24 cellular contexts compared by ENCODE assay signal in the genomic region with DNA sequence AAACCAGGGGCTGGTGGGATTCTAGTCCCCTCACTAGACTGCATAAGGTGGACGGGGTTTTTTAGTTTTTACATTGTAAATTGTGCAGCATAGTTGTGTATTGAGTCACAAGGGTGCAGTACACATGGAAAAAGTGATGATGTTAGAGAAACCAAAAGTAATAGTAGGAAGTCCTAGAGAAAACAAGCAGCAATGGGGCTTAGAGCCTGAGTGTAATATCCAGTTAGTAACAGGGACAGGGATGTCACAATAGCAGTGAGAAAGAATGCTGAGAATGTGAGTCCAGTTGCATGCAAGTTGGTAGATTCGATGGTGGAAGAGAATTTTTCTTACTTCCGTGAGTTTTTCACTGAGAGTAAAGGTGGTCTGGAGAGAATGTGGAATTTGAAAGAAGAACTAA.
DNase-seq lines count a peak whose midpoint lies in the region; ATAC-seq and TF ChIP-seq lines count a peak whose summit lies in the region.
"Had no signal": no experiment of that assay in that cellular context is flagged by ENCODE, and none has a peak within 500 bp of the region (broad histone marks: within the 10 kb centered on the region; RNA-seq: fewer than 3 reads in every experiment).

No MANE protein-coding gene starts in this region.

- no peaks in the 10 kb centered on the region for H3K9me3 ChIP-seq in IMR-90 (ENCODE audit: control insufficient read depth, insufficient read depth, low read length)
- H3K9me3 ChIP-seq: adrenal gland had no signal

- no peak overlapping the region for H4K91ac ChIP-seq in IMR-90 (ENCODE audit: insufficient read depth, low read depth, low read length)

- H3K4ac ChIP-seq in IMR-90 (ENCODE audit: low read depth, low read length), result no peak overlapping the region

- no peak overlapping the region for H3K4me2 ChIP-seq in IMR-90 (ENCODE audit: low read depth, low read length)

- no peak overlapping the region for H2BK20ac ChIP-seq in IMR-90 (ENCODE audit: low read depth, low read length)

- H3K9me1 ChIP-seq in IMR-90 (ENCODE audit: insufficient read depth, low read length), result no peaks in the 10 kb centered on the region

- H2AK9ac ChIP-seq in IMR-90 (replicated peaks; ENCODE audit: low read depth, low read length, poor library complexity), result no peak overlapping the region

- no peak overlapping the region for H3K56ac ChIP-seq in IMR-90 (ENCODE audit: extremely low read depth, insufficient read depth, low read length)

- H3K27ac ChIP-seq in IMR-90 (ENCODE audit: insufficient read depth, low read length), result no peak overlapping the region
- H3K27ac ChIP-seq: adrenal gland, dorsolateral prefrontal cortex, epithelial cell of prostate had no signal

- intact Hi-C loops in IMR-90 (cut with micrococcal nuclease), result no loop called here

- H3K27ac Mint-ChIP-seq in neural crest cell (ENCODE audit: unreplicated experiment), result peak overlapping the region; percentile 5
- H3K27ac Mint-ChIP-seq: activated CD4-positive, alpha-beta memory T cell treated with anti-CD3 and anti-CD28 coated beads, Interleukin-2, amount 10 ng/mL, durations not matched to agents 7 days and 5 days had no signal

- H2AFZ ChIP-seq in IMR-90 (replicated peaks; ENCODE audit: low read length, poor library complexity), result no peak overlapping the region

- peaks cover 5% of the 10 kb centered on the region for H3K9me3 Mint-ChIP-seq in neural crest cell

- H2AK5ac ChIP-seq in IMR-90 (ENCODE audit: low read depth, low read length), result no peak overlapping the region

- H3K4me3 ChIP-seq in IMR-90 (ENCODE audit: insufficient read depth, low read depth, low read length) (no peak overlapping the region), epithelial cell of esophagus (ENCODE audit: low read length) (no peak overlapping the region)
- H3K4me3 ChIP-seq: adrenal gland, dorsolateral prefrontal cortex, lung had no signal

- ATAC-seq in IMR-90 (ENCODE audit: low read depth), result no peak
- no peak for ATAC-seq in GM19467 (IDR thresholded peaks at IDR 0.05; ENCODE audit: unreplicated experiment)

- peaks cover 11% of the 10 kb centered on the region for H3K4me1 Mint-ChIP-seq in neural crest cell
- H3K4me1 Mint-ChIP-seq: activated CD4-positive, alpha-beta memory T cell treated with anti-CD3 and anti-CD28 coated beads, Interleukin-2, amount 10 ng/mL, durations not matched to agents 7 days and 5 days had no signal

- no peak overlapping the region for H3K4me3 Mint-ChIP-seq in neural crest cell
- H3K4me3 Mint-ChIP-seq: activated CD4-positive, alpha-beta memory T cell treated with anti-CD3 and anti-CD28 coated beads, Interleukin-2, amount 10 ng/mL, durations not matched to agents 7 days and 5 days had no signal

- dilution Hi-C loops in IMR-90 (cut with HindIII; ENCODE audit: low sequenced_read_pairs, unreplicated experiment), result no loop called here

- H3K36me3 ChIP-seq in IMR-90 (ENCODE audit: control insufficient read depth, insufficient read depth, low read length), result no peaks in the 10 kb centered on the region
- H3K36me3 ChIP-seq: adrenal gland had no signal

- H3K14ac ChIP-seq in IMR-90 (replicated peaks; ENCODE audit: low read depth, low read length), result no peak overlapping the region

- in situ Hi-C loops in IMR-90 (cut with MboI; ENCODE audit: low sequenced_read_pairs), result no loop called here

- no peak for TF ChIP-seq CTCF in IMR-90 (conservative IDR thresholded peaks at IDR 0.05; ENCODE audit: low read depth, low read length)
- TF ChIP-seq CTCF in epithelial cell of esophagus (IDR thresholded peaks at IDR 0.05; ENCODE audit: insufficient read depth, low read depth, low read length, missing control alignments), result no peak
- TF ChIP-seq CTCF in neural crest cell (conservative IDR thresholded peaks at IDR 0.05), result no peak

- BruUV-seq in IMR-90 (replicated peaks; lab: Mats Ljungman, UMichigan), result no TSS peak

- H2BK15ac ChIP-seq in IMR-90 (ENCODE audit: low read depth, low read length), result no peak overlapping the region

- no peak for TF ChIP-seq POLR2A in IMR-90 (IDR thresholded peaks at IDR 0.05; ENCODE audit: low read depth, low read length)

- no peak overlapping the region for H2BK5ac ChIP-seq in IMR-90 (ENCODE audit: low read depth, low read length, poor library complexity, severe bottlenecking)

- no peaks in the 10 kb centered on the region for H4K20me1 ChIP-seq in IMR-90 (ENCODE audit: insufficient read depth, low read length)

- H3K9ac ChIP-seq in IMR-90 (ENCODE audit: low read depth, low read length), result no peak overlapping the region

- CTCF ChIA-PET in IMR-90 (lab: Yijun Ruan, JAX), result no interaction called here

- DNase-seq in AG20443 (ENCODE audit: low spot score) (peak; percentile 43), IMR-90 (peak; percentile 8), epithelial cell of esophagus (ENCODE audit: low read depth) (peak; percentile 2), neural crest cell (ENCODE audit: low read depth, low spot score) (no peak), activated gamma-delta T cell treated with Interleukin-2 at 50 U/mL for 16 hours (no peak), NCI-H1694 treated with DMSO at 0.1 percent for 48 hours (lab: John Stamatoyannopoulos, UW) (no peak)
- DNase-seq in effector CD4-positive, alpha-beta T cell, result no peak
- DNase-seq: ACHN; activated CD4-positive, alpha-beta memory T cell treated with anti-CD3 and anti-CD28 coated beads, Interleukin-2, amount 10 ng/mL, durations not matched to agents 7 days and 5 days; activated effector memory CD4-positive, alpha-beta T cell treated with anti-CD3 and anti-CD28 coated beads, Interleukin-2, amount 50 U/mL, for 16 hours; activated T-cell treated with anti-CD3 and anti-CD28 coated beads for 4 hours; adrenal gland; central memory CD4-positive, alpha-beta T cell; dorsolateral prefrontal cortex; GDM1; NCI-H1092 treated with DMSO at 0.1 percent for 48 hours; NCI-H2029 treated with DMSO at 0.1 percent for 48 hours; OCI-M1; SHP77 treated with DMSO at 0.1 percent for 48 hours; stimulated activated CD4-positive, alpha-beta T cell treated with anti-CD3 and anti-CD28 coated beads, Interleukin-12 subunit alpha, Interleukin-12 subunit beta, amount 100 ng/mL, for 4 hours; SW 1271 had no signal

- H4K5ac ChIP-seq in IMR-90 (ENCODE audit: low read depth, low read length), result no peak overlapping the region

- no peaks in the 10 kb centered on the region for H3K4me1 ChIP-seq in IMR-90 (ENCODE audit: control insufficient read depth, insufficient read depth, low read length)
- H3K4me1 ChIP-seq: adrenal gland had no signal

- no peak overlapping the region for H3K23ac ChIP-seq in IMR-90 (ENCODE audit: low read depth, low read length)

- H4K8ac ChIP-seq in IMR-90 (ENCODE audit: low read depth in 2 of 2, low read length in 2 of 2), result no peak overlapping the region

- peaks cover 5% of the 10 kb centered on the region for H3K36me3 Mint-ChIP-seq in neural crest cell (ENCODE audit: low read depth)

- TF ChIP-seq RAD21 in IMR-90 (IDR thresholded peaks at IDR 0.05; ENCODE audit: low read length), result no peak

- no peaks in the 10 kb centered on the region for H3K27me3 ChIP-seq in IMR-90 (ENCODE audit: control insufficient read depth, insufficient read depth, low read length)
- H3K27me3 ChIP-seq: adrenal gland had no signal

- POLR2A ChIA-PET in IMR-90 (lab: Charles Lee; ENCODE audit: unreplicated experiment), result no interaction called here

- 33% methylated on average over 1 of the region's 3 CpGs; no CpG with 5 or more reads in 1 of the 2 experiments for WGBS in IMR-90 (ENCODE audit: extremely low coverage in 2 of 2, insufficient read length in 1 of 2), 2 experiments

- no peaks in the 10 kb centered on the region for H3K79me1 ChIP-seq in IMR-90 (ENCODE audit: low read depth in 1 of 2, low read length in 2 of 2)

- no peaks in the 10 kb centered on the region for H3K27me3 Mint-ChIP-seq in neural crest cell (ENCODE audit: low read depth)
- H3K27me3 Mint-ChIP-seq: activated CD4-positive, alpha-beta memory T cell treated with anti-CD3 and anti-CD28 coated beads, Interleukin-2, amount 10 ng/mL, durations not matched to agents 7 days and 5 days had no signal

- H3K18ac ChIP-seq in IMR-90 (ENCODE audit: low read depth, low read length), result no peak overlapping the region

- no peak overlapping the region for H2BK120ac ChIP-seq in IMR-90 (ENCODE audit: low read depth, low read length)

TF ChIP-seq in IMR-90, 13 proteins besides CTCF, POLR2A, EP300 and RAD21:
- TF ChIP-seq NFE2L2 (IDR thresholded peaks at IDR 0.05; ENCODE audit: low read depth, low read length), result no peak
- no peak for TF ChIP-seq BHLHE40 (IDR thresholded peaks at IDR 0.05; ENCODE audit: low read depth, low read length)
- no peak for TF ChIP-seq SMC3 (IDR thresholded peaks at IDR 0.05; ENCODE audit: low read depth, low read length)
- TF ChIP-seq MXI1 (IDR thresholded peaks at IDR 0.05; ENCODE audit: borderline replicate concordance, low read depth, low read length), result no peak
- no peak for TF ChIP-seq RFX5 (IDR thresholded peaks at IDR 0.05; ENCODE audit: low read depth, low read length)
- TF ChIP-seq CEBPB (IDR thresholded peaks at IDR 0.05; ENCODE audit: low read depth, low read length), result no peak
- TF ChIP-seq CHD1 (IDR thresholded peaks at IDR 0.05; ENCODE audit: low read depth, low read length), result no peak
- TF ChIP-seq USF2 (IDR thresholded peaks at IDR 0.05; ENCODE audit: low read depth, low read length), result no peak
- TF ChIP-seq MAFK (IDR thresholded peaks at IDR 0.05; ENCODE audit: low read depth, low read length), result no peak
- no peak for TF ChIP-seq MAZ (IDR thresholded peaks at IDR 0.05; ENCODE audit: borderline replicate concordance, low read depth, low read length)
- no peak for TF ChIP-seq RCOR1 (IDR thresholded peaks at IDR 0.05; ENCODE audit: insufficient replicate concordance, low read length)
- TF ChIP-seq, protein P1, sequence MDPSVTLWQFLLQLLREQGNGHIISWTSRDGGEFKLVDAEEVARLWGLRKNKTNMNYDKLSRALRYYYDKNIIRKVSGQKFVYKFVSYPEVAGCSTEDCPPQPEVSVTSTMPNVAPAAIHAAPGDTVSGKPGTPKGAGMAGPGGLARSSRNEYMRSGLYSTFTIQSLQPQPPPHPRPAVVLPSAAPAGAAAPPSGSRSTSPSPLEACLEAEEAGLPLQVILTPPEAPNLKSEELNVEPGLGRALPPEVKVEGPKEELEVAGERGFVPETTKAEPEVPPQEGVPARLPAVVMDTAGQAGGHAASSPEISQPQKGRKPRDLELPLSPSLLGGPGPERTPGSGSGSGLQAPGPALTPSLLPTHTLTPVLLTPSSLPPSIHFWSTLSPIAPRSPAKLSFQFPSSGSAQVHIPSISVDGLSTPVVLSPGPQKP (IDR thresholded peaks at IDR 0.05; ENCODE audit: borderline replicate concordance, low read depth, low read length), result no peak
- no peak for TF ChIP-seq FOS (IDR thresholded peaks at IDR 0.05; ENCODE audit: low read depth, low read length)

Comparison
In these comparisons a context has a peak if more than half of its experiments do, and no peak if none do; other contexts are left out.
1. DNase-seq: peak in AG20443 (single experiment), IMR-90 (single experiment) and epithelial cell of esophagus (single experiment); none in neural crest cell (single experiment), activated gamma-delta T cell treated with Interleukin-2 at 50 U/mL for 16 hours (single experiment), NCI-H1694 treated with DMSO at 0.1 percent for 48 hours (single experiment) and effector CD4-positive, alpha-beta T cell (single experiment).